25 cellular contexts compared by ENCODE assay signal in genomic region chr12:90167501-90167900, GRCh38.
"Had no signal": no experiment of that assay in that cellular context is flagged by ENCODE, and none has a peak within 500 bp of the region (broad histone marks: within the 10 kb centered on the region; RNA-seq: fewer than 3 reads in every experiment).

No MANE protein-coding gene starts in this region.

- H3K27ac ChIP-seq: brain microvascular endothelial cell, KMS-11 had no signal

- H3K27ac Mint-ChIP-seq: activated B cell treated with CpG ODN at 0.5 μM for 24 hours; activated CD4-positive, alpha-beta T cell treated with anti-CD3 and anti-CD28 coated beads, Interleukin-2, amount 10 ng/mL, durations not matched to agents 24 days and 14 days; activated naive CD4-positive, alpha-beta T cell treated with anti-CD3 and anti-CD28 coated beads for 36 hours; activated naive CD8-positive, alpha-beta T cell; activated T-helper 17 cell treated with anti-CD3 and anti-CD28 coated beads, Interleukin-2, amount 50 U/mL, for 72 hours had no signal

- H3K9ac ChIP-seq: KMS-11 had no signal

- H3K27me3 ChIP-seq: brain microvascular endothelial cell had no signal

- H3K27me3 Mint-ChIP-seq: activated B cell treated with CpG ODN at 0.5 μM for 24 hours; activated CD4-positive, alpha-beta T cell treated with anti-CD3 and anti-CD28 coated beads, Interleukin-2, amount 10 ng/mL, durations not matched to agents 24 days and 14 days; activated naive CD8-positive, alpha-beta T cell; activated T-helper 17 cell treated with anti-CD3 and anti-CD28 coated beads, Interleukin-2, amount 50 U/mL, for 72 hours; T-helper 17 cell had no signal

- ATAC-seq: activated T-helper 17 cell treated with anti-CD3 and anti-CD28 coated beads, Interleukin-2, amount 50 U/mL, for 72 hours; PC-3; T-helper 17 cell had no signal

- H3K4me1 Mint-ChIP-seq: activated B cell treated with CpG ODN at 0.5 μM for 24 hours; activated CD4-positive, alpha-beta T cell treated with anti-CD3 and anti-CD28 coated beads, Interleukin-2, amount 10 ng/mL, durations not matched to agents 24 days and 14 days; activated T-helper 17 cell treated with anti-CD3 and anti-CD28 coated beads, Interleukin-2, amount 50 U/mL, for 72 hours had no signal

- H3K4me3 Mint-ChIP-seq: activated B cell treated with CpG ODN at 0.5 μM for 24 hours; activated CD4-positive, alpha-beta T cell treated with anti-CD3 and anti-CD28 coated beads, Interleukin-2, amount 10 ng/mL, durations not matched to agents 24 days and 14 days; activated naive CD4-positive, alpha-beta T cell treated with anti-CD3 and anti-CD28 coated beads for 36 hours; activated naive CD8-positive, alpha-beta T cell; activated T-helper 17 cell treated with anti-CD3 and anti-CD28 coated beads, Interleukin-2, amount 50 U/mL, for 72 hours; T-helper 17 cell had no signal

- H3K36me3 Mint-ChIP-seq: activated naive CD8-positive, alpha-beta T cell had no signal

- H3K36me3 ChIP-seq: brain microvascular endothelial cell had no signal

- H3K9me3 Mint-ChIP-seq: activated CD4-positive, alpha-beta T cell treated with anti-CD3 and anti-CD28 coated beads, Interleukin-2, amount 10 ng/mL, durations not matched to agents 24 days and 14 days; activated naive CD4-positive, alpha-beta T cell treated with anti-CD3 and anti-CD28 coated beads for 36 hours; activated T-helper 17 cell treated with anti-CD3 and anti-CD28 coated beads, Interleukin-2, amount 50 U/mL, for 72 hours had no signal

- H3K4me2 ChIP-seq: KMS-11 had no signal

- DNase-seq: activated B cell treated with CpG ODN at 0.5 μM for 24 hours; activated CD4-positive, alpha-beta T cell treated with anti-CD3 and anti-CD28 coated beads for 1 hour; activated CD4-positive, alpha-beta T cell treated with anti-CD3 and anti-CD28 coated beads, Interleukin-2, amount 10 ng/mL, durations not matched to agents 24 days and 14 days; activated CD4-positive, alpha-beta T cell treated with anti-CD3 and anti-CD28 coated beads, Interleukin-2, amount 50 U/mL, for 48 hours; activated gamma-delta T cell; activated naive CD4-positive, alpha-beta T cell treated with anti-CD3 and anti-CD28 coated beads for 36 hours; activated T-cell treated with anti-CD3 and anti-CD28 coated beads, Interleukin-2, amount 50 U/mL, for 48 hours; amygdala; brain microvascular endothelial cell; cerebellar nuclear complex; NCI-H1092; NCI-H1417; NCI-H1694; NCI-H2029; NCI-H2107; NCI-H345; NCI-H510A treated with DMSO at 0.1 percent for 48 hours; NCI-H69; PC-3; SHP77 treated with DMSO at 0.1 percent for 48 hours; T-helper 17 cell; T-helper 9 cell had no signal
